9 cellular contexts compared by ENCODE assay signal in genomic region chr15:51935466-51936118, GRCh38. TPM values are rescaled to one million over a fixed set of nuclear protein-coding genes. Genes with fewer than 3 reads are reported as not detected.
DNase-seq lines count a peak whose midpoint lies in the region; ATAC-seq and TF ChIP-seq lines count a peak whose summit lies in the region.
"Had no signal": no experiment of that assay in that cellular context is flagged by ENCODE, and none has a peak within 500 bp of the region (broad histone marks: within the 10 kb centered on the region; RNA-seq: fewer than 3 reads in every experiment).

No MANE protein-coding gene starts in this region.

- H3K36me3 Mint-ChIP-seq in immature natural killer cell = peaks cover 9 to 23% (median 11%) of the 10 kb centered on the region in 3 donors

- no peaks in the 10 kb centered on the region for H3K4me1 Mint-ChIP-seq in immature natural killer cell

- no peak overlapping the region for H3K27ac ChIP-seq in right atrium auricular region
- H3K27ac ChIP-seq: lower lobe of right lung had no signal

- no peaks in the 10 kb centered on the region for H3K4me1 ChIP-seq in right atrium auricular region
- H3K4me1 ChIP-seq: lower lobe of right lung had no signal

- no peak overlapping the region for H3K4me3 ChIP-seq in right atrium auricular region
- H3K4me3 ChIP-seq: lower lobe of right lung had no signal

- no peak for DNase-seq in immature natural killer cell
- DNase-seq in right atrium auricular region (ENCODE audit: low spot score) = no peak
- no peak for DNase-seq in NK-92 treated with Interleukin-12 subunit alpha and Interleukin-12 subunit beta, amount 100 ng/mL, for 24 hours (lab: John Stamatoyannopoulos, UW)
- DNase-seq in stimulated activated CD4-positive, alpha-beta T cell treated with anti-CD3 and anti-CD28 coated beads, Interleukin-4, amount 100 ng/mL, for 1 hour = no peak
- DNase-seq: lower lobe of right lung had no signal

- peaks cover 12% of the 10 kb centered on the region for H3K36me3 ChIP-seq in right atrium auricular region

- no peaks in the 10 kb centered on the region for H3K9me3 ChIP-seq in right atrium auricular region
- H3K9me3 ChIP-seq: lower lobe of right lung had no signal

- no peaks in the 10 kb centered on the region for H3K27me3 ChIP-seq in right atrium auricular region

- peak overlapping the region in 4 of 6 donors; percentile 37 to 72 (median 58) for H3K27ac Mint-ChIP-seq in immature natural killer cell

- H3K27me3 Mint-ChIP-seq in immature natural killer cell (ENCODE audit: low read depth in 3 of 3) = no peaks in the 10 kb centered on the region

- ATAC-seq in GM18870 (IDR thresholded peaks at IDR 0.05; ENCODE audit: unreplicated experiment) (peak; percentile 96), GM21717 (IDR thresholded peaks at IDR 0.05; ENCODE audit: unreplicated experiment) (peak; percentile 87), HG03520 (IDR thresholded peaks at IDR 0.05; ENCODE audit: unreplicated experiment) (peak; percentile 88)
- ATAC-seq: HCT116, lower lobe of right lung had no signal

- H3K4me3 Mint-ChIP-seq in immature natural killer cell = no peak overlapping the region

- no peak for TF ChIP-seq CTCF in right atrium auricular region (IDR thresholded peaks at IDR 0.05)

- H3K9me3 Mint-ChIP-seq in immature natural killer cell = no peaks in the 10 kb centered on the region

RNA-seq across cellular contexts. Expression of gene LEO1, which starts 36.0 kb away (rescaled TPM):
- 10 to 100 TPM; 10.4 to 30.0 (median 16.2) TPM for polyA plus RNA-seq in immature natural killer cell
- total RNA-seq in right atrium auricular region = 10 to 100 TPM in 1 of 2 donors, 1 to 10 TPM in 1; 9.0 to 10.6 TPM
